ENCODE assay signal across 32 cellular contexts in genomic region chr2:206990335-206990734, GRCh38.
"Had no signal": no experiment of that assay in that cellular context is flagged by ENCODE, and none has a peak within 500 bp of the region (broad histone marks: within the 10 kb centered on the region; RNA-seq: fewer than 3 reads in every experiment).

No MANE protein-coding gene starts in this region.

- H3K27ac ChIP-seq: gastrocnemius medialis, hepatocyte, parathyroid adenoma, psoas muscle, sigmoid colon, stomach, thyroid gland, upper lobe of left lung, vagina had no signal

- H3K36me3 ChIP-seq: gastrocnemius medialis, sigmoid colon, stomach, thyroid gland, upper lobe of left lung, vagina had no signal

- H3K36me3 Mint-ChIP-seq: activated naive CD8-positive, alpha-beta T cell treated with anti-CD3 and anti-CD28 coated beads for 36 hours; mesothelial cell of epicardium; naive B cell; stimulated activated naive B cell treated with anti-CD40 and anti-IgM and Interleukin-4, amounts not matched to agents 10 μg/mL and 1 μg/mL and 100 μg/mL, for 72 hours had no signal

- H3K9me3 ChIP-seq: gastrocnemius medialis, psoas muscle, sigmoid colon, stomach, thyroid gland, upper lobe of left lung, vagina had no signal

- H3K4me3 ChIP-seq: gastrocnemius medialis, hepatocyte, psoas muscle, sigmoid colon, stomach, thyroid gland, upper lobe of left lung, vagina had no signal

- H3K4me1 Mint-ChIP-seq: central memory CD8-positive, alpha-beta T cell; neural crest cell had no signal

- H3K27ac Mint-ChIP-seq: activated CD4-positive, alpha-beta T cell treated with anti-CD3 and anti-CD28 coated beads for 36 hours; activated naive CD4-positive, alpha-beta T cell treated with anti-CD3 and anti-CD28 coated beads for 36 hours; activated naive CD8-positive, alpha-beta T cell treated with anti-CD3 and anti-CD28 coated beads for 36 hours; activated T-helper 1 cell treated with anti-CD3 and anti-CD28 coated beads, Interleukin-12 subunit alpha, Interleukin-12 subunit beta, Interleukin-2, Interleukin-4 antibody, amounts not matched to agents 30 ng/mL and 10 ng/mL and 1 ng/mL, durations not matched to agents 14 hours and 24 hours and 36 hours; mesothelial cell of epicardium; naive B cell; stimulated activated naive B cell treated with anti-CD40 and anti-IgM and Interleukin-4, amounts not matched to agents 10 μg/mL and 1 μg/mL and 100 μg/mL, for 72 hours had no signal

- FAIRE-seq: bronchial epithelial cell, colon, keratinocyte, small intestine had no signal

- H3K9me3 Mint-ChIP-seq: activated naive CD4-positive, alpha-beta T cell treated with anti-CD3 and anti-CD28 coated beads for 36 hours; activated T-helper 1 cell treated with anti-CD3 and anti-CD28 coated beads, Interleukin-12 subunit alpha, Interleukin-12 subunit beta, Interleukin-2, Interleukin-4 antibody, amounts not matched to agents 30 ng/mL and 10 ng/mL and 1 ng/mL, durations not matched to agents 14 hours and 24 hours and 36 hours; neural crest cell; stimulated activated naive B cell treated with anti-CD40 and anti-IgM and Interleukin-4, amounts not matched to agents 10 μg/mL and 1 μg/mL and 100 μg/mL, for 72 hours had no signal

- DNase-seq: activated CD4-positive, alpha-beta T cell treated with anti-CD3 and anti-CD28 coated beads for 36 hours; activated CD4-positive, alpha-beta T cell treated with anti-CD3 and anti-CD28 coated beads, Interleukin-2, amount 50 U/mL, for 48 hours; activated CD4-positive, CD25-positive, alpha-beta regulatory T cell; activated CD8-positive, alpha-beta memory T cell treated with anti-CD3 and anti-CD28 coated beads, Interleukin-2, amount 50 U/mL, for 4 hours; activated effector memory CD4-positive, alpha-beta T cell treated with anti-CD3 and anti-CD28 coated beads, Interleukin-2, amount 50 U/mL, for 16 hours; activated naive CD4-positive, alpha-beta T cell treated with anti-CD3 and anti-CD28 coated beads for 36 hours; activated naive CD8-positive, alpha-beta T cell treated with anti-CD3 and anti-CD28 coated beads for 36 hours; activated T-cell treated with anti-CD3 and anti-CD28 coated beads, Interleukin-2, amount 50 U/mL, for 1 hour; effector CD8-positive, alpha-beta T cell; gastrocnemius medialis; left cardiac atrium; mammary epithelial cell; naive B cell; nucleus accumbens; psoas muscle; sigmoid colon; small intestine; stimulated activated CD4-positive, alpha-beta T cell treated with anti-CD3 and anti-CD28 coated beads, Interleukin-1b, Interleukin-23, amount 100 ng/mL, for 48 hours; stimulated activated naive B cell treated with anti-CD40 and anti-IgM and Interleukin-4, amounts not matched to agents 10 μg/mL and 1 μg/mL and 100 μg/mL, for 72 hours; stomach; thyroid gland; upper lobe of left lung had no signal

- ATAC-seq: activated CD4-positive, alpha-beta T cell treated with anti-CD3 and anti-CD28 coated beads for 36 hours; gastrocnemius medialis; psoas muscle; stimulated activated naive B cell treated with anti-CD40 and anti-IgM and Interleukin-4, amounts not matched to agents 10 μg/mL and 1 μg/mL and 100 μg/mL, for 72 hours had no signal

- H3K4me1 ChIP-seq: gastrocnemius medialis, psoas muscle had no signal

- H3K4me3 Mint-ChIP-seq: activated CD4-positive, alpha-beta T cell treated with anti-CD3 and anti-CD28 coated beads for 36 hours; activated naive CD4-positive, alpha-beta T cell treated with anti-CD3 and anti-CD28 coated beads for 36 hours; activated naive CD8-positive, alpha-beta T cell treated with anti-CD3 and anti-CD28 coated beads for 36 hours; activated T-helper 1 cell treated with anti-CD3 and anti-CD28 coated beads, Interleukin-12 subunit alpha, Interleukin-12 subunit beta, Interleukin-2, Interleukin-4 antibody, amounts not matched to agents 30 ng/mL and 10 ng/mL and 1 ng/mL, durations not matched to agents 14 hours and 24 hours and 36 hours; central memory CD8-positive, alpha-beta T cell; mesothelial cell of epicardium; naive B cell; neural crest cell; stimulated activated naive B cell treated with anti-CD40 and anti-IgM and Interleukin-4, amounts not matched to agents 10 μg/mL and 1 μg/mL and 100 μg/mL, for 72 hours had no signal
